9 cellular contexts compared by ENCODE assay signal in genomic region chr7:5495581-5496375, GRCh38. TPM values are rescaled to one million over a fixed set of nuclear protein-coding genes. Genes with fewer than 3 reads are reported as not detected.
DNase-seq lines count a peak whose midpoint lies in the region; ATAC-seq and TF ChIP-seq lines count a peak whose summit lies in the region.
"Had no signal": no experiment of that assay in that cellular context is flagged by ENCODE, and none has a peak within 500 bp of the region (broad histone marks: within the 10 kb centered on the region; RNA-seq: fewer than 3 reads in every experiment).

No MANE protein-coding gene starts in this region.

- H2BK120ac ChIP-seq in IMR-90 (ENCODE audit: low read depth, low read length) = no peak overlapping the region

- no peak overlapping the region for H3K14ac ChIP-seq in IMR-90 (replicated peaks; ENCODE audit: low read depth, low read length)

- H3K9me1 ChIP-seq in IMR-90 (ENCODE audit: insufficient read depth, low read length) = no peaks in the 10 kb centered on the region

- CTCF ChIA-PET in IMR-90 (lab: Yijun Ruan, JAX) = interaction anchor here (1.7 to 3.7 kb wide), 3 partner anchors 63 to 211 kb away, joined by 5 to 16 read pairs (median 12); no protein-coding TSS in a partner anchor

- H2BK20ac ChIP-seq in IMR-90 (ENCODE audit: low read depth, low read length) = no peak overlapping the region

- no peak overlapping the region for H2BK15ac ChIP-seq in IMR-90 (ENCODE audit: low read depth, low read length)

- H3K4me1 Mint-ChIP-seq in activated T-helper 1 cell treated with anti-CD3 and anti-CD28 coated beads, Interleukin-12 subunit alpha, Interleukin-12 subunit beta, Interleukin-2, Interleukin-4 antibody, amounts not matched to agents 30 ng/mL and 10 ng/mL and 1 ng/mL, durations not matched to agents 14 hours and 24 hours and 36 hours (ENCODE audit: low read depth) = peaks cover 12% of the 10 kb centered on the region

- no peak overlapping the region for H3K23ac ChIP-seq in IMR-90 (ENCODE audit: low read depth, low read length)

- no peak overlapping the region for H4K8ac ChIP-seq in IMR-90 (ENCODE audit: low read depth in 2 of 2, low read length in 2 of 2)

- no peak overlapping the region for H4K5ac ChIP-seq in IMR-90 (ENCODE audit: low read depth, low read length)

- peak overlapping the region; percentile 59 for H3K27ac Mint-ChIP-seq in activated T-helper 1 cell treated with anti-CD3 and anti-CD28 coated beads, Interleukin-12 subunit alpha, Interleukin-12 subunit beta, Interleukin-2, Interleukin-4 antibody, amounts not matched to agents 30 ng/mL and 10 ng/mL and 1 ng/mL, durations not matched to agents 14 hours and 24 hours and 36 hours

- H3K4ac ChIP-seq in IMR-90 (ENCODE audit: low read depth, low read length) = no peak overlapping the region

- H3K4me3 ChIP-seq in IMR-90 (ENCODE audit: insufficient read depth, low read depth, low read length) (no peak overlapping the region), skeletal muscle satellite cell (ENCODE audit: low read length) (peak overlapping the region; percentile 10)
- H3K4me3 ChIP-seq: HAP-1 had no signal

- H4K91ac ChIP-seq in IMR-90 (ENCODE audit: insufficient read depth, low read depth, low read length) = no peak overlapping the region

- H3K9me3 ChIP-seq in IMR-90 (ENCODE audit: control insufficient read depth, insufficient read depth, low read length) = no peaks in the 10 kb centered on the region
- no peaks in the 10 kb centered on the region for H3K9me3 ChIP-seq in skeletal muscle satellite cell (replicated peaks; ENCODE audit: low read length)
- H3K9me3 ChIP-seq: HAP-1 had no signal

- H3K4me2 ChIP-seq in IMR-90 (ENCODE audit: low read depth, low read length) (no peak overlapping the region), skeletal muscle satellite cell (ENCODE audit: low read length) (peak overlapping the region; percentile 73)

- peaks cover 9% of the 10 kb centered on the region for H3K36me3 Mint-ChIP-seq in activated T-helper 1 cell treated with anti-CD3 and anti-CD28 coated beads, Interleukin-12 subunit alpha, Interleukin-12 subunit beta, Interleukin-2, Interleukin-4 antibody, amounts not matched to agents 30 ng/mL and 10 ng/mL and 1 ng/mL, durations not matched to agents 14 hours and 24 hours and 36 hours (ENCODE audit: low read depth)

- no peak overlapping the region for H2AFZ ChIP-seq in IMR-90 (replicated peaks; ENCODE audit: low read length, poor library complexity)

- no peak overlapping the region for H3K4me3 Mint-ChIP-seq in activated T-helper 1 cell treated with anti-CD3 and anti-CD28 coated beads, Interleukin-12 subunit alpha, Interleukin-12 subunit beta, Interleukin-2, Interleukin-4 antibody, amounts not matched to agents 30 ng/mL and 10 ng/mL and 1 ng/mL, durations not matched to agents 14 hours and 24 hours and 36 hours

- TF ChIP-seq POLR2A in IMR-90 (IDR thresholded peaks at IDR 0.05; ENCODE audit: low read depth, low read length) = no peak

- H3K18ac ChIP-seq in IMR-90 (ENCODE audit: low read depth, low read length) = no peak overlapping the region

- H3K79me1 ChIP-seq in IMR-90 (ENCODE audit: low read depth in 1 of 2, low read length in 2 of 2) = peaks cover 0 to 46% of the 10 kb centered on the region in 2 experiments

- H3K36me3 ChIP-seq in IMR-90 (ENCODE audit: control insufficient read depth, insufficient read depth, low read length) (peaks cover 24% of the 10 kb centered on the region), skeletal muscle satellite cell (ENCODE audit: insufficient read depth, low read length) (peaks cover 22% of the 10 kb centered on the region)

- H2BK5ac ChIP-seq in IMR-90 (ENCODE audit: low read depth, low read length, poor library complexity, severe bottlenecking) = no peak overlapping the region

- H3K9ac ChIP-seq in IMR-90 (ENCODE audit: low read depth, low read length) (no peak overlapping the region), skeletal muscle satellite cell (ENCODE audit: low read depth, low read length) (peak overlapping the region; percentile 13)

- H3K56ac ChIP-seq in IMR-90 (ENCODE audit: extremely low read depth, insufficient read depth, low read length) = no peak overlapping the region

- no peak overlapping the region; the same call in 1 of the 2 replicates for H3K27ac ChIP-seq in IMR-90 (ENCODE audit: insufficient read depth, low read length)

- no peaks in the 10 kb centered on the region for H3K9me3 Mint-ChIP-seq in activated T-helper 1 cell treated with anti-CD3 and anti-CD28 coated beads, Interleukin-12 subunit alpha, Interleukin-12 subunit beta, Interleukin-2, Interleukin-4 antibody, amounts not matched to agents 30 ng/mL and 10 ng/mL and 1 ng/mL, durations not matched to agents 14 hours and 24 hours and 36 hours

- peaks cover 6% of the 10 kb centered on the region for H3K4me1 ChIP-seq in IMR-90 (ENCODE audit: control insufficient read depth, insufficient read depth, low read length)
- peaks cover 26% of the 10 kb centered on the region for H3K4me1 ChIP-seq in skeletal muscle satellite cell (ENCODE audit: control insufficient read depth, insufficient read depth, low read length)
- H3K4me1 ChIP-seq: HAP-1 had no signal

- in situ Hi-C loops in IMR-90 (cut with MboI; ENCODE audit: low sequenced_read_pairs) = no loop called here

- H3K27me3 Mint-ChIP-seq in activated T-helper 1 cell treated with anti-CD3 and anti-CD28 coated beads, Interleukin-12 subunit alpha, Interleukin-12 subunit beta, Interleukin-2, Interleukin-4 antibody, amounts not matched to agents 30 ng/mL and 10 ng/mL and 1 ng/mL, durations not matched to agents 14 hours and 24 hours and 36 hours (ENCODE audit: insufficient read depth) = no peaks in the 10 kb centered on the region

- WGBS in IMR-90 (ENCODE audit: extremely low coverage in 2 of 2, insufficient read length in 1 of 2), 2 experiments = 85% methylated on average over 15 of the region's 35 CpGs; no CpG with 5 or more reads in 1 of the 2 experiments

- H2AK9ac ChIP-seq in IMR-90 (replicated peaks; ENCODE audit: low read depth, low read length, poor library complexity) = peak overlapping the region; percentile 96

- H2AK5ac ChIP-seq in IMR-90 (ENCODE audit: low read depth, low read length) = peak overlapping the region; percentile 81

- TF ChIP-seq RAD21 in IMR-90 (IDR thresholded peaks at IDR 0.05; ENCODE audit: low read length) = no peak

- no peak for DNase-seq in IMR-90
- no peak for DNase-seq in activated T-helper 1 cell treated with anti-CD3 and anti-CD28 coated beads, Interleukin-12 subunit alpha, Interleukin-12 subunit beta, Interleukin-2, Interleukin-4 antibody, amounts not matched to agents 30 ng/mL and 10 ng/mL and 1 ng/mL, durations not matched to agents 14 hours and 24 hours and 36 hours (ENCODE audit: low spot score)
- peak; percentile 90 for DNase-seq in left ventricle myocardium superior
- no peak for DNase-seq in H4 (ENCODE audit: low spot score)
- no peak for DNase-seq in glomerular visceral epithelial cell (ENCODE audit: extremely low spot score)

- no TSS peak for BruUV-seq in IMR-90 (replicated peaks; lab: Mats Ljungman, UMichigan)

- ATAC-seq in IMR-90 (ENCODE audit: low read depth) (no peak), left ventricle myocardium superior (peak; percentile 88), HG03469 (IDR thresholded peaks at IDR 0.05; ENCODE audit: unreplicated experiment) (no peak), GM21723 (IDR thresholded peaks at IDR 0.05; ENCODE audit: unreplicated experiment) (no peak)

- no peak for TF ChIP-seq CTCF in IMR-90 (conservative IDR thresholded peaks at IDR 0.05; ENCODE audit: low read depth, low read length)

- POLR2A ChIA-PET in IMR-90 (lab: Charles Lee; ENCODE audit: unreplicated experiment) = no interaction called here

- dilution Hi-C loops in IMR-90 (cut with HindIII; ENCODE audit: low sequenced_read_pairs, unreplicated experiment) = no loop called here

- peaks cover 32% of the 10 kb centered on the region for H4K20me1 ChIP-seq in IMR-90 (ENCODE audit: insufficient read depth, low read length)

- intact Hi-C loops in IMR-90 (cut with micrococcal nuclease) (loop anchor here (2.0 kb wide), 1 partner anchor 63 kb away; no protein-coding TSS in a partner anchor), left ventricle myocardium superior (cut with micrococcal nuclease) (loop anchor here (10.0 kb wide), 1 partner anchor 209 kb away; no protein-coding TSS in a partner anchor)
- intact Hi-C loops in activated T-helper 1 cell treated with anti-CD3 and anti-CD28 coated beads, Interleukin-12 subunit alpha, Interleukin-12 subunit beta, Interleukin-2, Interleukin-4 antibody, amounts not matched to agents 30 ng/mL and 10 ng/mL and 1 ng/mL, durations not matched to agents 14 hours and 24 hours and 36 hours (cut with micrococcal nuclease) = no loop called here

- H3K27me3 ChIP-seq in IMR-90 (ENCODE audit: control insufficient read depth, insufficient read depth, low read length) (no peaks in the 10 kb centered on the region), skeletal muscle satellite cell (ENCODE audit: control insufficient read depth, insufficient read depth, low read length) (no peaks in the 10 kb centered on the region)

TF ChIP-seq in IMR-90, 13 proteins besides CTCF, POLR2A, EP300 and RAD21:
- TF ChIP-seq CHD1 (IDR thresholded peaks at IDR 0.05; ENCODE audit: low read depth, low read length) (no peak), SMC3 (IDR thresholded peaks at IDR 0.05; ENCODE audit: low read depth, low read length) (no peak), RCOR1 (IDR thresholded peaks at IDR 0.05; ENCODE audit: insufficient replicate concordance, low read length) (no peak)

RNA-seq across cellular contexts. Expression of gene FBXL18, which starts 17.8 kb away (rescaled TPM):
- total RNA-seq in IMR-90 (2012; rRNA removed) (2.0 and 2.2 TPM in 2 replicates), left ventricle myocardium superior (6.7 TPM)
- 6.4 and 8.7 TPM in 2 replicates for polyA plus RNA-seq in IMR-90 (2012; rRNA removed)
- 3.8 and 7.0 TPM in 2 replicates for polyA plus RNA-seq in IMR-90 (2012; cell fraction: cytosol; rRNA removed)
- 7.2 and 21.7 TPM in 2 replicates for polyA plus RNA-seq in IMR-90 (2012; cell fraction: nucleus; rRNA removed; ENCODE audit: low replicate concordance)
- 14.7 and 14.9 TPM in 2 replicates for total RNA-seq in activated T-helper 1 cell treated with anti-CD3 and anti-CD28 coated beads, Interleukin-12 subunit alpha, Interleukin-12 subunit beta, Interleukin-2, Interleukin-4 antibody, amounts not matched to agents 30 ng/mL and 10 ng/mL and 1 ng/mL, durations not matched to agents 14 hours and 24 hours and 36 hours
- total RNA-seq in skeletal muscle satellite cell (2012; rRNA removed) = 9.8 and 10.1 TPM in 2 replicates
- 7.3 and 8.9 TPM in 2 replicates for total RNA-seq in H4 (2014; rRNA removed; shearing (Covaris generic))

RNA-seq across cellular contexts. Expression of gene ACTB, which starts 34.6 kb away (rescaled TPM):
- total RNA-seq in IMR-90 (2012; rRNA removed) (7,721 and 7,727 TPM in 2 replicates), left ventricle myocardium superior (724 TPM)
- polyA plus RNA-seq in IMR-90 (2012; rRNA removed) = 9,060 and 9,985 TPM in 2 replicates
- polyA plus RNA-seq in IMR-90 (2012; cell fraction: cytosol; rRNA removed) = 16,337 and 21,423 TPM in 2 replicates
- polyA plus RNA-seq in IMR-90 (2012; cell fraction: nucleus; rRNA removed; ENCODE audit: low replicate concordance) = 3,466 and 15,446 TPM in 2 replicates
- total RNA-seq in activated T-helper 1 cell treated with anti-CD3 and anti-CD28 coated beads, Interleukin-12 subunit alpha, Interleukin-12 subunit beta, Interleukin-2, Interleukin-4 antibody, amounts not matched to agents 30 ng/mL and 10 ng/mL and 1 ng/mL, durations not matched to agents 14 hours and 24 hours and 36 hours = 7,557 and 7,602 TPM in 2 replicates
- 4,092 and 6,835 TPM in 2 replicates for total RNA-seq in skeletal muscle satellite cell (2012; rRNA removed)
- 4,047 and 4,905 TPM in 2 replicates for total RNA-seq in H4 (2014; rRNA removed; shearing (Covaris generic))
